Comparison of ENCODE assay signal across 9 cellular contexts in genomic region chr10:74923556-74923955, GRCh38.
A peak's percentile ranks its signal among the peaks of the same experiment; 100 is the strongest.
DNase-seq lines count a peak whose midpoint lies in the region; ATAC-seq and TF ChIP-seq lines count a peak whose summit lies in the region.
"Had no signal": no experiment of that assay in that cellular context is flagged by ENCODE, and none has a peak within 500 bp of the region (broad histone marks: within the 10 kb centered on the region; RNA-seq: fewer than 3 reads in every experiment).

No MANE protein-coding gene starts in this region.

- no peaks in the 10 kb centered on the region for H3K27me3 Mint-ChIP-seq in activated CD8-positive, alpha-beta memory T cell treated with anti-CD3 and anti-CD28 coated beads, Interleukin-2, amount 10 ng/mL, durations not matched to agents 7 days and 5 days

- DNase-seq in DMS79 treated with DMSO at 0.1 percent for 48 hours (lab: John Stamatoyannopoulos, UW) (peak; percentile 18), NCI-H226 (peak; percentile 29), epithelial cell of prostate (ENCODE audit: low read depth, low spot score) (no peak), sigmoid colon (no peak), NCI-H2081 treated with DMSO at 0.1 percent for 48 hours (lab: John Stamatoyannopoulos, UW) (no peak)
- no peak for DNase-seq in activated CD8-positive, alpha-beta memory T cell treated with anti-CD3 and anti-CD28 coated beads, Interleukin-2, amount 10 ng/mL, durations not matched to agents 7 days and 5 days

- peaks cover 20% of the 10 kb centered on the region for H3K4me1 Mint-ChIP-seq in activated CD8-positive, alpha-beta memory T cell treated with anti-CD3 and anti-CD28 coated beads, Interleukin-2, amount 10 ng/mL, durations not matched to agents 7 days and 5 days

- H3K4me1 ChIP-seq in sigmoid colon = peaks cover 0 to 68% (median 57%) of the 10 kb centered on the region in 4 donors

- no peak overlapping the region for H3K4me3 Mint-ChIP-seq in activated CD8-positive, alpha-beta memory T cell treated with anti-CD3 and anti-CD28 coated beads, Interleukin-2, amount 10 ng/mL, durations not matched to agents 7 days and 5 days
- H3K4me3 Mint-ChIP-seq: T-helper 1 cell treated with Interleukin-12 subunit alpha and Interleukin-12 subunit beta and Interleukin-4 antibody, amounts not matched to agents 30 μg/mL and 1 μg/mL, for 36 hours had no signal

- intact Hi-C loops in sigmoid colon (cut with DNase I) = loop anchor here (5.0 kb wide), 1 partner anchor 101 kb away; no protein-coding TSS in a partner anchor

- CTCF ChIA-PET in activated CD8-positive, alpha-beta memory T cell treated with anti-CD3 and anti-CD28 coated beads, Interleukin-2, amount 10 ng/mL, durations not matched to agents 7 days and 5 days (lab: Charles Lee) = no interaction called here

- no peaks in the 10 kb centered on the region for H3K27me3 ChIP-seq in sigmoid colon

- H3K4me3 ChIP-seq in sigmoid colon = no peak overlapping the region

- H3K36me3 ChIP-seq in sigmoid colon = no peaks in the 10 kb centered on the region

- H3K27ac ChIP-seq in epithelial cell of prostate (peak overlapping the region; percentile 84), sigmoid colon (peak overlapping the region; percentile 68 to 89 (median 77))

- peaks cover 9% of the 10 kb centered on the region for H3K9me3 Mint-ChIP-seq in activated CD8-positive, alpha-beta memory T cell treated with anti-CD3 and anti-CD28 coated beads, Interleukin-2, amount 10 ng/mL, durations not matched to agents 7 days and 5 days (ENCODE audit: low read depth)

- no peak for ATAC-seq in GM18517 (IDR thresholded peaks at IDR 0.05; ENCODE audit: unreplicated experiment)
- no peak for ATAC-seq in GM18520 (IDR thresholded peaks at IDR 0.05; ENCODE audit: unreplicated experiment)
- no peak for ATAC-seq in activated CD8-positive, alpha-beta memory T cell treated with anti-CD3 and anti-CD28 coated beads, Interleukin-2, amount 10 ng/mL, durations not matched to agents 7 days and 5 days

- H3K27ac Mint-ChIP-seq in activated CD8-positive, alpha-beta memory T cell treated with anti-CD3 and anti-CD28 coated beads, Interleukin-2, amount 10 ng/mL, durations not matched to agents 7 days and 5 days = no peak overlapping the region
- H3K27ac Mint-ChIP-seq: T-helper 1 cell treated with Interleukin-12 subunit alpha and Interleukin-12 subunit beta and Interleukin-4 antibody, amounts not matched to agents 30 μg/mL and 1 μg/mL, for 36 hours had no signal

- peaks cover 18% of the 10 kb centered on the region for H3K36me3 Mint-ChIP-seq in activated CD8-positive, alpha-beta memory T cell treated with anti-CD3 and anti-CD28 coated beads, Interleukin-2, amount 10 ng/mL, durations not matched to agents 7 days and 5 days

- no peak for TF ChIP-seq CTCF in sigmoid colon (IDR thresholded peaks at IDR 0.05)

- H3K9me3 ChIP-seq in sigmoid colon = no peaks in the 10 kb centered on the region

- WGBS in sigmoid colon, 2 donors = 47 to 51% methylated on average over 4 of the region's 4 CpGs

- no peak for TF ChIP-seq POLR2A in sigmoid colon (IDR thresholded peaks at IDR 0.05)

- TF ChIP-seq EP300 in sigmoid colon (IDR thresholded peaks at IDR 0.05) = no peak

Comparison
In these comparisons a context has a peak if more than half of its experiments do, and no peak if none do; other contexts are left out.
1. DNase-seq: peak in DMS79 treated with DMSO at 0.1 percent for 48 hours (single experiment) and NCI-H226 (single experiment); none in epithelial cell of prostate (single experiment), sigmoid colon (single experiment), NCI-H2081 treated with DMSO at 0.1 percent for 48 hours (single experiment) and activated CD8-positive, alpha-beta memory T cell treated with anti-CD3 and anti-CD28 coated beads, Interleukin-2, amount 10 ng/mL, durations not matched to agents 7 days and 5 days (single experiment).